8 cellular contexts compared by ENCODE assay signal in genomic region chr2:200905618-200906296, GRCh38. TPM values are rescaled to one million over a fixed set of nuclear protein-coding genes. Genes with fewer than 3 reads are reported as not detected.
A peak's percentile ranks its signal among the peaks of the same experiment; 100 is the strongest.
DNase-seq lines count a peak whose midpoint lies in the region; ATAC-seq and TF ChIP-seq lines count a peak whose summit lies in the region.

No MANE protein-coding gene starts in this region.

- POLR2A ChIA-PET in WTC11 (lab: Charles Lee), result interaction anchor here (0.6 to 0.7 kb wide), 3 partner anchors 28 to 740 kb away, joined by 3 to 12 read pairs (median 3); no protein-coding TSS in a partner anchor

- H3K27ac ChIP-seq in GM23248 (no peak overlapping the region), lung (ENCODE audit: low read depth in 1 of 2, low read length in 1 of 2) (no peak overlapping the region)

- no peaks in the 10 kb centered on the region for H3K27me3 Mint-ChIP-seq in WTC11 (ENCODE audit: low read depth)

- DNase-seq in COR-L47 (lab: John Stamatoyannopoulos, UW) (peak; percentile 11), GM23248 (peak; percentile 86), NCI-H2227 treated with DMSO at 0.1 percent for 48 hours (lab: John Stamatoyannopoulos, UW) (peak; percentile 65), WTC11 (ENCODE audit: low spot score) (peak; percentile 72), lung (ENCODE audit: low spot score) (peak; percentile 71)
- DNase-seq in effector CD4-positive, alpha-beta T cell, result peak; percentile 14
- DNase-seq in stimulated activated CD8-positive, alpha-beta memory T cell treated with anti-CD3 and anti-CD28 coated beads, Interleukin-4, amount 100 ng/mL, for 4 hours (ENCODE audit: low read depth in 2 of 2, low spot score in 1 of 2), result peak; percentile 2 to 13

- H3K4me1 Mint-ChIP-seq in WTC11, result no peaks in the 10 kb centered on the region

- H3K79me2 ChIP-seq in GM23248 (ENCODE audit: insufficient read depth), result no peaks in the 10 kb centered on the region

- ATAC-seq in WTC11, result peak; percentile 69
- ATAC-seq in lung (ENCODE audit: insufficient read depth, low FRiP score), result peak; percentile 76
- no peak for ATAC-seq in GM21526 (IDR thresholded peaks at IDR 0.05; ENCODE audit: low FRiP score, unreplicated experiment)

- TF ChIP-seq CTCF in WTC11 (IDR thresholded peaks at IDR 0.05) (no peak; the same call in 1 of the 2 replicates), lung (IDR thresholded peaks at IDR 0.05; ENCODE audit: control extremely low read depth, extremely low read depth) (peak; percentile 68)

- no peaks in the 10 kb centered on the region for H3K9me3 Mint-ChIP-seq in WTC11

- H3K9me2 ChIP-seq in GM23248 (ENCODE audit: insufficient read depth), result no peaks in the 10 kb centered on the region

- H3K36me3 ChIP-seq in GM23248 (ENCODE audit: low read depth) (peaks cover 16% of the 10 kb centered on the region; the same call in 1 of the 2 replicates), lung (ENCODE audit: control insufficient read depth in 2 of 2, insufficient read depth in 2 of 2, low read length in 2 of 2) (peaks cover 11 to 15% of the 10 kb centered on the region in 2 donors)

- in situ Hi-C loops in GM23248 (cut with MboI), result loop anchor here (5.0 kb wide), 1 partner anchor 272 kb away; no protein-coding TSS in a partner anchor

- peaks cover 37% of the 10 kb centered on the region for H3K36me3 Mint-ChIP-seq in WTC11

- H3K27ac Mint-ChIP-seq in WTC11, result no peak overlapping the region

- H3K9ac ChIP-seq in GM23248, result no peak overlapping the region

- no peak overlapping the region for H3K4me3 ChIP-seq in GM23248
- H3K4me3 ChIP-seq in lung, result no peak overlapping the region

- H3K9me3 ChIP-seq in GM23248 (ENCODE audit: low read depth) (no peaks in the 10 kb centered on the region), lung (ENCODE audit: control insufficient read depth in 2 of 2, insufficient read depth in 1 of 2, low read length in 1 of 2) (no peaks in the 10 kb centered on the region)

- WGBS in GM23248 (ENCODE audit: low coverage in 1 of 2, low lambda C conversion rate in 2 of 2, missing lambda C conversion rate in 2 of 2), 2 experiments, result 55 to 56% methylated on average over 2 of the region's 2 CpGs
- 53 to 56% methylated on average over 2 of the region's 2 CpGs for WGBS in lung, 2 donors

- H2AFZ ChIP-seq in GM23248, result no peak overlapping the region

- CTCF ChIA-PET in WTC11 (lab: Charles Lee), result interaction anchor here (0.6 to 3.4 kb wide), 15 partner anchors 8 to 1166 kb away, joined by 3 to 19 read pairs (median 4); partner anchors contain the start of genes CASP10, NIF3L1, ORC2 and PPIL3

- H3K27me3 ChIP-seq in GM23248 (replicated peaks; ENCODE audit: insufficient read depth) (no peaks in the 10 kb centered on the region), lung (ENCODE audit: control insufficient read depth, insufficient read depth) (no peaks in the 10 kb centered on the region)

- H3K4me1 ChIP-seq in GM23248 (ENCODE audit: insufficient read depth) (peaks cover 3% of the 10 kb centered on the region; the same call in 1 of the 2 replicates), lung (ENCODE audit: control insufficient read depth in 2 of 2, insufficient read depth in 2 of 2, low read length in 2 of 2) (peaks cover 0 to 3% of the 10 kb centered on the region in 2 donors)

- no peak overlapping the region for H3K4me3 Mint-ChIP-seq in WTC11

- peaks cover 22% of the 10 kb centered on the region; the same call in 1 of the 2 replicates for H3F3A ChIP-seq in GM23248 (ENCODE audit: insufficient read depth)

- H4K20me1 ChIP-seq in GM23248 (ENCODE audit: insufficient read depth), result no peaks in the 10 kb centered on the region

- H3K4me2 ChIP-seq in GM23248 (ENCODE audit: unreplicated experiment), result no peak overlapping the region

TF ChIP-seq in WTC11, 78 proteins besides CTCF, POLR2A, EP300 and RAD21:
- TF ChIP-seq PREB (CRISPR knock-in tag; IDR thresholded peaks at IDR 0.05; ENCODE audit: borderline replicate concordance) (no peak), IRF2 (CRISPR knock-in tag; IDR thresholded peaks at IDR 0.05; ENCODE audit: borderline replicate concordance, low read depth) (no peak), MYBL2 (CRISPR knock-in tag; IDR thresholded peaks at IDR 0.05) (no peak), ZNF423 (CRISPR knock-in tag; IDR thresholded peaks at IDR 0.05) (no peak), ETV6 (CRISPR knock-in tag; IDR thresholded peaks at IDR 0.05) (no peak), NR1H2 (CRISPR knock-in tag; IDR thresholded peaks at IDR 0.05) (no peak), JAZF1 (CRISPR knock-in tag; IDR thresholded peaks at IDR 0.05) (no peak), SOX15 (CRISPR knock-in tag; IDR thresholded peaks at IDR 0.05) (no peak), ZBTB43 (CRISPR knock-in tag; IDR thresholded peaks at IDR 0.05) (no peak), MXD4 (CRISPR knock-in tag; IDR thresholded peaks at IDR 0.05; ENCODE audit: borderline replicate concordance) (no peak), ZSCAN18 (CRISPR knock-in tag; IDR thresholded peaks at IDR 0.05) (no peak), E2F5 (CRISPR knock-in tag; IDR thresholded peaks at IDR 0.05) (no peak)

RNA-seq across cellular contexts. Expression of gene NIF3L1, which starts 16.6 kb away (rescaled TPM):
- 17.1 and 21.5 TPM in 2 replicates for total RNA-seq in GM23248 (2014; rRNA removed; shearing (Covaris generic))
- 26.7 and 29.4 TPM in 2 replicates for polyA plus RNA-seq in GM23248 (2016; fragmentation: Nextera tagmentation; extraction: Ambion mirVana)
- 49.1 to 51.2 TPM (median 50.6 TPM) in 3 replicates for total RNA-seq in WTC11 (2021)
- 10 to 100 TPM; 22.6 to 23.5 TPM for total RNA-seq in lung
- polyA plus RNA-seq in lung, result 10 to 100 TPM; 15.8 to 23.4 TPM

RNA-seq across cellular contexts. Expression of gene PPIL3, which starts 16.9 kb away (rescaled TPM):
- total RNA-seq in GM23248 (2014; rRNA removed; shearing (Covaris generic)), result 39.6 and 53.2 TPM in 2 replicates
- polyA plus RNA-seq in GM23248 (2016; fragmentation: Nextera tagmentation; extraction: Ambion mirVana), result 37.8 and 41.6 TPM in 2 replicates
- total RNA-seq in WTC11 (2021), result 39.3 to 51.8 TPM (median 49.9 TPM) in 3 replicates
- 10 to 100 TPM; 19.0 to 81.1 TPM for total RNA-seq in lung
- polyA plus RNA-seq in lung, result 10 to 100 TPM in 1 of 2 donors, 1 to 10 TPM in 1; 8.6 to 33.0 TPM

RNA-seq across cellular contexts. Expression of gene CLK1, which starts 41.3 kb away (rescaled TPM):
- total RNA-seq in GM23248 (2014; rRNA removed; shearing (Covaris generic)), result 32.4 and 52.7 TPM in 2 replicates
- 30.0 and 33.5 TPM in 2 replicates for polyA plus RNA-seq in GM23248 (2016; fragmentation: Nextera tagmentation; extraction: Ambion mirVana)
- total RNA-seq in WTC11 (2021), result 25.5 to 29.5 TPM (median 25.7 TPM) in 3 replicates
- total RNA-seq in lung, result 100 to 1,000 TPM in 1 of 2 donors, 10 to 100 TPM in 1; 82.9 to 516 TPM
- 100 to 1,000 TPM in 1 of 2 donors, 10 to 100 TPM in 1; 69.1 to 528 TPM for polyA plus RNA-seq in lung

RNA-seq across cellular contexts. Expression of gene ORC2, which starts 57.7 kb away (rescaled TPM):
- total RNA-seq in GM23248 (2014; rRNA removed; shearing (Covaris generic)), result 8.1 and 8.8 TPM in 2 replicates
- polyA plus RNA-seq in GM23248 (2016; fragmentation: Nextera tagmentation; extraction: Ambion mirVana), result 5.4 and 8.0 TPM in 2 replicates
- 54.9 to 57.9 TPM (median 56.0 TPM) in 3 replicates for total RNA-seq in WTC11 (2021)
- total RNA-seq in lung, result 10 to 100 TPM; 21.1 to 34.8 TPM
- 10 to 100 TPM in 1 of 2 donors, 1 to 10 TPM in 1; 6.0 to 11.6 TPM for polyA plus RNA-seq in lung

Comparison
In these comparisons a context has a peak if more than half of its experiments do, and no peak if none do; other contexts are left out.
1. DNase-seq: peak in every context shown above with its lines; median percentile 86 in GM23248; 72 in WTC11; 71 in lung; 65 in NCI-H2227 treated with DMSO at 0.1 percent for 48 hours; 14 in effector CD4-positive, alpha-beta T cell; 11 in COR-L47; 8 in stimulated activated CD8-positive, alpha-beta memory T cell treated with anti-CD3 and anti-CD28 coated beads, Interleukin-4, amount 100 ng/mL, for 4 hours.